ENCODE assay signal across 19 cellular contexts in the genomic region with DNA sequence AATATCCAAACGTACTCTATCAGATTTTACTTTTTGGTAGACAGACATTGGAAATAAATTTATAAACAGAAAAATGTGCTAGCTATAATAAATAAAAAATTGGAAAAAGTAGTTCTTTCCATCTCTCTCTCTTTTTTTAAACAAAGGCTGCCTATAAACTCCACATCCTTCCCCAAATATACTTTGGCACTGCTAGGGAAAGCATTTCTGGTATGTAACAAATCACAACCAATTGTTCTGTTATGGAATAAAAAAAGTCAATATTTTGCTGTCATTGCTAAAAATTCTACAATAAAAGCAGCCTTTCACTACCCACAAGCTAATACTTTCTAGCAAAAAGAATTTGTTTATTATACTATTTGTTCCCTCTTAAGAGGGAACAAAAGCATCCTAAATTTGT.
"Had no signal": no experiment of that assay in that cellular context is flagged by ENCODE, and none has a peak within 500 bp of the region (broad histone marks: within the 10 kb centered on the region; RNA-seq: fewer than 3 reads in every experiment).

No MANE protein-coding gene starts in this region.

- DNase-seq: activated CD4-positive, alpha-beta T cell treated with anti-CD3 and anti-CD28 coated beads for 1 hour; activated CD4-positive, alpha-beta T cell treated with anti-CD3 and anti-CD28 coated beads, Interleukin-2, amount 50 U/mL, for 48 hours; activated gamma-delta T cell; activated T-cell treated with anti-CD3 and anti-CD28 coated beads, Interleukin-2, amount 50 U/mL, for 4 hours; colonic mucosa; effector memory CD4-positive, alpha-beta T cell; erythroblast; foreskin melanocyte; head of caudate nucleus; left colon; occipital lobe; psoas muscle; right lobe of liver; stimulated activated CD4-positive, alpha-beta T cell treated with anti-CD3 and anti-CD28 coated beads, Interleukin-4, amount 100 ng/mL, for 1 hour; stimulated activated CD8-positive, alpha-beta memory T cell treated with anti-CD3 and anti-CD28 coated beads, Interleukin-4, amount 100 ng/mL, for 48 hours; stimulated activated naive CD8-positive, alpha-beta T cell treated with anti-CD3 and anti-CD28 coated beads, Interleukin-15, Interleukin-2, amounts not matched to agents 100 U/mL and 50 U/mL, for 24 hours; T1000 had no signal

- H3K4me3 ChIP-seq: colonic mucosa, lung, psoas muscle, right lobe of liver had no signal

- H3K4me1 ChIP-seq: colonic mucosa, psoas muscle, right lobe of liver had no signal

- H3K9me3 ChIP-seq: colonic mucosa, psoas muscle, right lobe of liver had no signal

- ATAC-seq: activated T-cell treated with anti-CD3 and anti-CD28 coated beads, Interleukin-2, amount 50 U/mL, for 4 hours; left colon; psoas muscle; right lobe of liver; stimulated activated naive CD8-positive, alpha-beta T cell treated with anti-CD3 and anti-CD28 coated beads, Interleukin-15, Interleukin-2, amounts not matched to agents 100 U/mL and 50 U/mL, for 24 hours had no signal

- H3K27me3 ChIP-seq: colonic mucosa, right lobe of liver had no signal

- FAIRE-seq: bronchial epithelial cell had no signal

- H3K27ac ChIP-seq: colonic mucosa, psoas muscle, right lobe of liver had no signal

- H3K36me3 ChIP-seq: colonic mucosa, right lobe of liver had no signal
